9 cellular contexts compared by ENCODE assay signal in the genomic region with DNA sequence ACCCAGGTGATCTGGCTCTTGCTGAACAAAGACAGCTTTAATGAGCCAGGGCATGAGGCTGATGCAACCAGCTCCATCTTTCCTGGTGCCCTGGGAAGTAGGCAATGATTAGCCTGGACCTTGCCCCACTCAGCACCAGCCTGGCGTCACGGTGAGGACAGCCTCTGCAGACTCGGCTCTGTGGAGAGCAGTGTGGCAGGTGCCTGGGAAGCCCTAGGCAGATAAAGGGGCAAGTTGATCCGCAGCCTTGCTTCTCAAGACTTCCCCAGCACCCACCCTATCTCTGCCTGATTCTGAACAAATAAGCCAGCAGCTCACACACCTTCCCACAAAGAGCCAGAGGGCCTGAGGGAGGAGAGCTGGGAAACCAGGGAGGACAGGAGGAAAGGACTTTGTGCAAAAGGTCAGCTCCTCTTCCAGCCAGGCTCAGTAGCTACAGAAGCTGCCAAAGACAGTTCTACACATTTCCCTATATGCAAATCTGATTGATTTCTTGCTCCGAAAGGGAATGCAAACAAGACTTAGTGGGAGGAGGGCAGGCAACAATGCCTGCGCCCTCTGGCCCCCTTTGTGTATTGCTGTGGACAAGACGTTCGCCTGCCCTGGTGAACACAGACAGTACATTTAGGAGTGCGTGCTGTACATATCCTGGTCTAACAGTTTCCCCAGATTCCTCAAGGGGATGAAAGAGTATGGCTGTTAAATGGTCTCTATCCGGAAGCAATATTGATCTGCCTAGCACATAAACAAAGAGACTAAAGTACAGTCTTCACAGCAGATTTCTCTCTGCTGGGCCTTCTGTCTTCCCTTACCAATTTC.
DNase-seq lines count a peak whose midpoint lies in the region; ATAC-seq, FAIRE-seq and TF ChIP-seq lines count a peak whose summit lies in the region.
"Had no signal": no experiment of that assay in that cellular context is flagged by ENCODE, and none has a peak within 500 bp of the region (broad histone marks: within the 10 kb centered on the region; RNA-seq: fewer than 3 reads in every experiment).

No MANE protein-coding gene starts in this region.

- CTCF ChIA-PET in endothelial cell of umbilical vein (lab: Charles Lee) = interaction anchor here (1.0 to 4.4 kb wide), 10 partner anchors 8 to 228 kb away, joined by 3 to 20 read pairs (median 7); no protein-coding TSS in a partner anchor

- peak; percentile 93 for DNase-seq in NCI-H526 (lab: John Stamatoyannopoulos, UW)
- DNase-seq in endothelial cell of umbilical vein (ENCODE audit: low read depth, low spot score) = no peak
- no peak for DNase-seq in osteocyte (ENCODE audit: extremely low spot score, unreplicated experiment)
- no peak for DNase-seq in frontal cortex (ENCODE audit: low spot score in 2 of 2)
- DNase-seq: testis had no signal

- peaks cover 97% of the 10 kb centered on the region for H3K79me2 ChIP-seq in endothelial cell of umbilical vein (ENCODE audit: control insufficient read depth, insufficient read depth, low read length)

- peak overlapping the region; percentile 86 for H3K27ac Mint-ChIP-seq in osteocyte (ENCODE audit: unreplicated experiment)

- no peak for TF ChIP-seq POLR2A in endothelial cell of umbilical vein (IDR thresholded peaks at IDR 0.05; ENCODE audit: low read depth, low read length)
- TF ChIP-seq POLR2A in GM18505 (IDR thresholded peaks at IDR 0.05; ENCODE audit: borderline replicate concordance, extremely low read depth, insufficient read depth, insufficient read length) = no peak

- no peaks in the 10 kb centered on the region for H3K27me3 Mint-ChIP-seq in osteocyte (ENCODE audit: unreplicated experiment)

- no peaks in the 10 kb centered on the region for H3K9me3 ChIP-seq in endothelial cell of umbilical vein (replicated peaks; ENCODE audit: control insufficient read depth, insufficient read depth, low read length)
- H3K9me3 ChIP-seq: testis had no signal

- H3K27ac ChIP-seq in C4-2B (peak overlapping the region; percentile 50), endothelial cell of umbilical vein (ENCODE audit: insufficient read depth, low read depth, low read length) (peak overlapping the region; percentile 72)

- no peak overlapping the region for H3K4me3 Mint-ChIP-seq in osteocyte (ENCODE audit: unreplicated experiment)

- H3K4me2 ChIP-seq in endothelial cell of umbilical vein (ENCODE audit: insufficient read depth, low read length) = no peak overlapping the region

- no peak overlapping the region for H3K4me3 ChIP-seq in endothelial cell of umbilical vein (replicated peaks in 1 of 3; ENCODE audit: insufficient read depth in 1 of 3, low read depth in 1 of 3, low read length in 3 of 3)
- H3K4me3 ChIP-seq: testis had no signal

- peaks cover 44% of the 10 kb centered on the region for H3K4me1 ChIP-seq in endothelial cell of umbilical vein (ENCODE audit: control insufficient read depth, extremely low read depth, insufficient read depth, low read length)

- no TSS peak for BruUV-seq in endothelial cell of umbilical vein (replicated peaks; lab: Mats Ljungman, UMichigan)

- TF ChIP-seq CTCF in C4-2B (conservative IDR thresholded peaks at IDR 0.05) = no peak
- TF ChIP-seq CTCF in endothelial cell of umbilical vein (IDR thresholded peaks at IDR 0.05; ENCODE audit: extremely low read depth in 1 of 2, insufficient read depth in 1 of 2, low read depth in 1 of 2, low read length in 2 of 2) = no peak
- TF ChIP-seq CTCF in osteocyte (IDR thresholded peaks at IDR 0.05) = no peak

- no peaks in the 10 kb centered on the region for H3K36me3 ChIP-seq in endothelial cell of umbilical vein (ENCODE audit: control insufficient read depth in 2 of 2, extremely low read depth in 1 of 2, insufficient read depth in 2 of 2, low read length in 2 of 2)

- no peaks in the 10 kb centered on the region for H3K9me3 Mint-ChIP-seq in osteocyte (ENCODE audit: unreplicated experiment)

- POLR2A ChIA-PET in endothelial cell of umbilical vein (lab: Charles Lee) = no interaction called here

- H3K36me3 Mint-ChIP-seq in osteocyte (ENCODE audit: unreplicated experiment) = no peaks in the 10 kb centered on the region

- H3K9ac ChIP-seq in endothelial cell of umbilical vein (replicated peaks; ENCODE audit: extremely low read depth, insufficient read depth, low read length) = peak overlapping the region; percentile 26

- no peak for FAIRE-seq in endothelial cell of umbilical vein (lab: Jason Lieb, UNC)
- no peak for FAIRE-seq in frontal cortex (lab: Jason Lieb, UNC)

- peaks cover 89% of the 10 kb centered on the region for H3K4me1 Mint-ChIP-seq in osteocyte (ENCODE audit: unreplicated experiment)

- H3K9me1 ChIP-seq in endothelial cell of umbilical vein (replicated peaks; ENCODE audit: control insufficient read depth, extremely low read depth, insufficient read depth, low read length) = no peaks in the 10 kb centered on the region

- no peaks in the 10 kb centered on the region for H3K27me3 ChIP-seq in endothelial cell of umbilical vein (ENCODE audit: control insufficient read depth in 2 of 2, insufficient read depth in 2 of 2, low read length in 2 of 2)
- H3K27me3 ChIP-seq: testis had no signal

- dilution Hi-C loops in endothelial cell of umbilical vein (cut with MboI; ENCODE audit: extremely low pct_ligation_motif_present, low sequenced_read_pairs) = no loop called here

- intact Hi-C loops in endothelial cell of umbilical vein (cut with micrococcal nuclease) = loop anchor here (1.0 kb wide), 1 partner anchor 7 kb away; no protein-coding TSS in a partner anchor

- H2AFZ ChIP-seq in endothelial cell of umbilical vein (ENCODE audit: low read depth, low read length) = no peak overlapping the region

- ATAC-seq in HG03565 (IDR thresholded peaks at IDR 0.05; ENCODE audit: unreplicated experiment) = no peak
- ATAC-seq in GM18505 (IDR thresholded peaks at IDR 0.05; ENCODE audit: unreplicated experiment) = no peak
- ATAC-seq in HG02642 (IDR thresholded peaks at IDR 0.05; ENCODE audit: poor library complexity, unreplicated experiment) = no peak

- no peaks in the 10 kb centered on the region for H4K20me1 ChIP-seq in endothelial cell of umbilical vein (replicated peaks; ENCODE audit: control insufficient read depth, extremely low read depth, insufficient read depth, low read length)

TF ChIP-seq in endothelial cell of umbilical vein, 7 proteins besides CTCF, POLR2A, EP300 and RAD21:
- TF ChIP-seq JUN (IDR thresholded peaks at IDR 0.05; ENCODE audit: borderline replicate concordance, insufficient read depth, insufficient read length, low read depth) = no peak
- no peak for TF ChIP-seq POLR2AphosphoS5 (IDR thresholded peaks at IDR 0.05; ENCODE audit: insufficient read depth, low read depth, low read length)
- no peak for TF ChIP-seq MYC (IDR thresholded peaks at IDR 0.05; ENCODE audit: low read depth, low read length)
- no peak for TF ChIP-seq EZH2 (IDR thresholded peaks at IDR 0.05; ENCODE audit: borderline replicate concordance, low read depth, low read length, severe bottlenecking)
- no peak for TF ChIP-seq FOS (IDR thresholded peaks at IDR 0.05; ENCODE audit: borderline replicate concordance, insufficient read depth, low read length)
- TF ChIP-seq GATA2 (IDR thresholded peaks at IDR 0.05; ENCODE audit: insufficient read depth, insufficient read length, low read depth, low read length) = no peak
- TF ChIP-seq, protein P1, sequence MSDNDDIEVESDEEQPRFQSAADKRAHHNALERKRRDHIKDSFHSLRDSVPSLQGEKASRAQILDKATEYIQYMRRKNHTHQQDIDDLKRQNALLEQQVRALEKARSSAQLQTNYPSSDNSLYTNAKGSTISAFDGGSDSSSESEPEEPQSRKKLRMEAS (IDR thresholded peaks at IDR 0.05; ENCODE audit: insufficient read depth, insufficient read length) = no peak

Comparison
In these comparisons a context has a peak if more than half of its experiments do, and no peak if none do; other contexts are left out.
1. DNase-seq: peak in NCI-H526 (2 of 2); none in endothelial cell of umbilical vein (single experiment), osteocyte (single experiment) and frontal cortex (0 of 2).